In genomic region chr2:88613921-88614320, GRCh38 we compare ENCODE assay signal across 1 cellular context.
TF ChIP-seq lines count a peak whose summit lies in the region.

No MANE protein-coding gene starts in this region.

TF ChIP-seq in HCT116, 20 proteins besides CTCF, POLR2A, EP300 and RAD21:
- TF ChIP-seq JUND (IDR thresholded peaks at IDR 0.05), result no peak
- no peak for TF ChIP-seq MAX (IDR thresholded peaks at IDR 0.05)
- TF ChIP-seq FOSL1 (IDR thresholded peaks at IDR 0.05; ENCODE audit: low read depth), result no peak
- TF ChIP-seq EZH2phosphoT487 (IDR thresholded peaks at IDR 0.05; ENCODE audit: borderline replicate concordance), result no peak
- no peak for TF ChIP-seq ELF1 (IDR thresholded peaks at IDR 0.05; ENCODE audit: borderline replicate concordance, low read depth)
- no peak for TF ChIP-seq EGR1 (IDR thresholded peaks at IDR 0.05; ENCODE audit: low read depth)
- no peak for TF ChIP-seq SP1 (IDR thresholded peaks at IDR 0.05; ENCODE audit: low read depth)
- TF ChIP-seq SRF (IDR thresholded peaks at IDR 0.05; ENCODE audit: low read depth), result no peak
- no peak for TF ChIP-seq SIN3A (IDR thresholded peaks at IDR 0.05; ENCODE audit: low read depth)
- no peak for TF ChIP-seq ZNF274 (IDR thresholded peaks at IDR 0.05; ENCODE audit: low read depth, low read length)
- TF ChIP-seq POLR2AphosphoS5 (IDR thresholded peaks at IDR 0.05; ENCODE audit: low read depth, low read length), result no peak
TF ChIP-seq in HCT116: peak in this region for 0.
